10 cellular contexts compared by ENCODE assay signal in the genomic region with DNA sequence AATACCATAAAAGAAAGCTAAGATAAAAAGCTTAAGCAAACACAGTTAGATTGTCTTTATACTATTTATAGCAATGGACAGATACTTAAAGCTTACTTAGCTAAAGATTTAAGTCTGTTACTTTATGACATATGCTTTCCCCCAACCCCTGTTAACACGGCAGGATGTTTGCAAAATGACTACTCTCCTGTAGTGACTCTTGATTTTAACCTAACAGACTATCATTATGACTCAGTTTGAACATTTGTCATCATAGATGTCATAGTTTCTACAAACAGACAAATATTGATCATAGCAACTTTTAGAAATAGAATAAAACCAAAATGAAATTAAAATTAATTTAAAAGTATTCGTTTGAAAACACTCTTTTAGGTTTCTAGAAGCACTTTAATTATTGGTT. TPM values are rescaled to one million over a fixed set of nuclear protein-coding genes. Genes with fewer than 3 reads are reported as not detected.
DNase-seq lines count a peak whose midpoint lies in the region; ATAC-seq, FAIRE-seq and TF ChIP-seq lines count a peak whose summit lies in the region.
"Had no signal": no experiment of that assay in that cellular context is flagged by ENCODE, and none has a peak within 500 bp of the region (broad histone marks: within the 10 kb centered on the region; RNA-seq: fewer than 3 reads in every experiment).

No MANE protein-coding gene starts in this region.

- no peaks in the 10 kb centered on the region for H3K27me3 ChIP-seq in GM23248 (replicated peaks; ENCODE audit: insufficient read depth)
- H3K27me3 ChIP-seq in KMS-11 (ENCODE audit: insufficient read depth, low read depth): no peaks in the 10 kb centered on the region
- peaks cover 0 to 28% (median 0%) of the 10 kb centered on the region in 4 donors for H3K27me3 ChIP-seq in pancreas
- H3K27me3 ChIP-seq: right atrium auricular region had no signal

- no peaks in the 10 kb centered on the region for H3K36me3 Mint-ChIP-seq in mesothelial cell of epicardium

- 11 to 16% methylated on average over 2 of the region's 2 CpGs for WGBS in GM23248 (ENCODE audit: low coverage in 1 of 2, low lambda C conversion rate in 2 of 2, missing lambda C conversion rate in 2 of 2), 2 experiments
- WGBS in pancreas, 2 donors: 50 to 60% methylated on average over 2 of the region's 2 CpGs

- H3K36me3 ChIP-seq in GM23248 (ENCODE audit: low read depth) (no peaks in the 10 kb centered on the region), KMS-11 (ENCODE audit: insufficient read depth) (no peaks in the 10 kb centered on the region), pancreas (no peaks in the 10 kb centered on the region)
- H3K36me3 ChIP-seq: right atrium auricular region had no signal

- peak overlapping the region; percentile 13; the same call in 1 of the 2 replicates for H3K27ac ChIP-seq in GM23248
- peak overlapping the region; percentile 97 for H3K27ac ChIP-seq in KMS-11
- no peak overlapping the region for H3K27ac ChIP-seq in pancreas
- H3K27ac ChIP-seq: right atrium auricular region had no signal

- peaks cover 8% of the 10 kb centered on the region for H3K4me1 ChIP-seq in GM23248 (ENCODE audit: insufficient read depth)
- peaks cover 57% of the 10 kb centered on the region for H3K4me1 ChIP-seq in KMS-11 (ENCODE audit: low read depth, poor library complexity, severe bottlenecking)
- H3K4me1 ChIP-seq in pancreas: no peaks in the 10 kb centered on the region
- H3K4me1 ChIP-seq: right atrium auricular region had no signal

- no peak overlapping the region for H3K4me3 ChIP-seq in GM23248
- H3K4me3 ChIP-seq in KMS-11 (IDR thresholded peaks at IDR 0.05; ENCODE audit: insufficient read depth, low read depth, low read length): no peak overlapping the region
- no peak overlapping the region for H3K4me3 ChIP-seq in pancreas
- H3K4me3 ChIP-seq: right atrium auricular region had no signal

- FAIRE-seq in pancreas (lab: Jason Lieb, UNC): no peak

- H3F3A ChIP-seq in GM23248 (ENCODE audit: insufficient read depth): no peaks in the 10 kb centered on the region

- intact Hi-C loops in pancreas (cut with DNase I): no loop called here

- H3K27ac Mint-ChIP-seq in mesothelial cell of epicardium: no peak overlapping the region

- ATAC-seq in pancreas: no peak

- H3K9me3 Mint-ChIP-seq in mesothelial cell of epicardium: no peaks in the 10 kb centered on the region

- H3K9ac ChIP-seq in GM23248 (no peak overlapping the region), KMS-11 (peak overlapping the region; percentile 95)

- in situ Hi-C loops in GM23248 (cut with MboI): no loop called here

- H3K4me1 Mint-ChIP-seq in mesothelial cell of epicardium: no peaks in the 10 kb centered on the region

- H2AFZ ChIP-seq in GM23248 (no peak overlapping the region), KMS-11 (ENCODE audit: low read depth) (no peak overlapping the region)

- DNase-seq in NOMO-1 treated with DMSO at 0.1 percent for 48 hours (lab: John Stamatoyannopoulos, UW; ENCODE audit: unreplicated experiment): peak; percentile 40
- DNase-seq in NOMO-1 treated with dmso at 0.1 percent for 144 hours (lab: John Stamatoyannopoulos, UW; ENCODE audit: unreplicated experiment): no peak
- DNase-seq in GM23248: peak; percentile 70
- DNase-seq in hepatic stellate cell (ENCODE audit: low spot score): peak; percentile 57
- DNase-seq in MV-4-11 (lab: John Stamatoyannopoulos, UW): no peak
- no peak for DNase-seq in mesothelial cell of epicardium (ENCODE audit: low spot score in 2 of 2, unreplicated experiment in 2 of 2)
- DNase-seq in pancreas: no peak
- DNase-seq: foreskin melanocyte had no signal

- TF ChIP-seq CTCF in KMS-11 (conservative IDR thresholded peaks at IDR 0.05; ENCODE audit: low read depth, low read length): no peak
- TF ChIP-seq CTCF in mesothelial cell of epicardium (IDR thresholded peaks at IDR 0.05; ENCODE audit: unreplicated experiment): no peak
- no peak for TF ChIP-seq CTCF in pancreas (IDR thresholded peaks at IDR 0.05)

- no peak overlapping the region for H3K4me3 Mint-ChIP-seq in mesothelial cell of epicardium

- H3K9me2 ChIP-seq in GM23248 (ENCODE audit: insufficient read depth): no peaks in the 10 kb centered on the region

- H3K4me2 ChIP-seq in GM23248 (ENCODE audit: unreplicated experiment) (peak overlapping the region; percentile 11), KMS-11 (peak overlapping the region; percentile 83)

- H3K79me2 ChIP-seq in GM23248 (ENCODE audit: insufficient read depth) (no peaks in the 10 kb centered on the region), KMS-11 (ENCODE audit: insufficient read depth, low read depth) (peaks cover 51% of the 10 kb centered on the region)

- peaks cover 11% of the 10 kb centered on the region for H3K27me3 Mint-ChIP-seq in mesothelial cell of epicardium (ENCODE audit: low read depth)

- H4K20me1 ChIP-seq in GM23248 (ENCODE audit: insufficient read depth) (no peaks in the 10 kb centered on the region), KMS-11 (ENCODE audit: insufficient read depth) (no peaks in the 10 kb centered on the region)

- H3K9me3 ChIP-seq in GM23248 (ENCODE audit: low read depth) (no peaks in the 10 kb centered on the region), pancreas (no peaks in the 10 kb centered on the region)
- H3K9me3 ChIP-seq: right atrium auricular region had no signal

RNA-seq across cellular contexts. Expression of gene COMMD3, which starts 7.8 kb away (rescaled TPM):
- 26.4 and 48.2 TPM in 2 replicates for total RNA-seq in GM23248 (2014; rRNA removed; shearing (Covaris generic))
- polyA plus RNA-seq in GM23248 (2016; fragmentation: Nextera tagmentation; extraction: Ambion mirVana) (103 and 104 TPM in 2 replicates), pancreas (10 to 100 TPM; 47.6 to 60.4 TPM)
- total RNA-seq in mesothelial cell of epicardium (57.3 to 61.3 TPM (median 58.9 TPM) in 3 replicates), pancreas (10 to 100 TPM; 27.9 to 43.0 (median 34.6) TPM)

RNA-seq across cellular contexts. Expression of gene BMI1, which starts 12.5 kb away (rescaled TPM):
- 66.0 and 77.1 TPM in 2 replicates for total RNA-seq in GM23248 (2014; rRNA removed; shearing (Covaris generic))
- 37.6 and 38.0 TPM in 2 replicates for polyA plus RNA-seq in GM23248 (2016; fragmentation: Nextera tagmentation; extraction: Ambion mirVana)
- total RNA-seq in mesothelial cell of epicardium: 45.2 to 52.3 TPM (median 52.1 TPM) in 3 replicates
- 10 to 100 TPM; 15.8 to 33.9 (median 24.0) TPM for total RNA-seq in pancreas
- polyA plus RNA-seq in pancreas: 10 to 100 TPM; 10.6 to 25.1 TPM

RNA-seq across cellular contexts. Expression of gene SPAG6, which starts 36.9 kb away (rescaled TPM):
- total RNA-seq in GM23248 (2014; rRNA removed; shearing (Covaris generic)): not detected in 2 replicates
- not detected in 2 replicates for polyA plus RNA-seq in GM23248 (2016; fragmentation: Nextera tagmentation; extraction: Ambion mirVana)
- total RNA-seq in mesothelial cell of epicardium: 0.16 to 0.45 TPM (median 0.18 TPM) in 3 replicates
- under 1 TPM in 5 of 6 donors, not detected in 1; 0.08 to 0.47 (median 0.34) TPM for total RNA-seq in pancreas
- 1 to 10 TPM in 1 of 2 donors, under 1 TPM in 1; 0.53 to 1.3 TPM for polyA plus RNA-seq in pancreas
- total RNA-seq: right atrium auricular region had no signal

Comparison
In these comparisons a context has a peak if more than half of its experiments do, and no peak if none do; other contexts are left out.
1. DNase-seq: peak in NOMO-1 treated with DMSO at 0.1 percent for 48 hours (single experiment), GM23248 (single experiment) and hepatic stellate cell (single experiment); none in NOMO-1 treated with dmso at 0.1 percent for 144 hours (single experiment), MV-4-11 (single experiment), mesothelial cell of epicardium (0 of 2) and pancreas (0 of 6).
2. H3K27ac ChIP-seq: peak in GM23248 (single experiment) and KMS-11 (single experiment); none in pancreas (0 of 4).